In the genomic region with DNA sequence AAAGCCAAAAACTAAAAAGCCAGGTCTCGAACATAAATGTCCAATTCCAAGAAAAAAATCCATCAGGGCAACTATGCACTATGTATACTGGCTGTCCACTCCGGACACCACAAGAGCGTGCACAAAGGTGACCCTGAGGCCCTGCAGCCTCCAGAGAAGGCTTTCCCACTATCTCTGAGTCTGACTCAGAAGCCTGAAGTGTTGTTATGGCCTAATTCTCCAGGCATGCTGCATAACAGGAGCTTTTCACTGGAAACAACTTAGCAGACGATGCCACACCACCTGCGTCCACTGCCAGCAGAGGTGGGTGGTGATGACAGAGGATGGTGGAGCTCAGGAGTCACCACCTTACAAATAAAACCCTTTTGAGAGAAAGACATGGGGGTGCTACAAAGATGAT, we compare ENCODE assay signal across 14 cellular contexts.
A peak's percentile ranks its signal among the peaks of the same experiment; 100 is the strongest.
DNase-seq lines count a peak whose midpoint lies in the region; ATAC-seq and TF ChIP-seq lines count a peak whose summit lies in the region.
"Had no signal": no experiment of that assay in that cellular context is flagged by ENCODE, and none has a peak within 500 bp of the region (broad histone marks: within the 10 kb centered on the region; RNA-seq: fewer than 3 reads in every experiment).

No MANE protein-coding gene starts in this region.

- ATAC-seq in right cardiac atrium (no peak), mucosa of descending colon (no peak)

- no peak overlapping the region for H3K56ac ChIP-seq in mesendoderm (ENCODE audit: low read length)

- no peak overlapping the region for H2AK5ac ChIP-seq in mesendoderm (ENCODE audit: low read length)

- H2BK5ac ChIP-seq in mesendoderm (ENCODE audit: low read length), result no peak overlapping the region

- H3K79me1 ChIP-seq in mesendoderm (ENCODE audit: low read length), result no peaks in the 10 kb centered on the region

- no peaks in the 10 kb centered on the region for H3K79me2 ChIP-seq in mesendoderm (ENCODE audit: control insufficient read depth, insufficient read depth, low read length)

- H4K8ac ChIP-seq in mesendoderm (ENCODE audit: low read depth, low read length), result no peak overlapping the region

- H3K9ac ChIP-seq in mesendoderm (ENCODE audit: low read length), result no peak overlapping the region

- H2BK120ac ChIP-seq in mesendoderm (ENCODE audit: low read depth, low read length), result no peak overlapping the region

- 91% methylated on average over 5 of the region's 5 CpGs for WGBS in right cardiac atrium
- WGBS in mesendoderm (ENCODE audit: extremely low coverage, insufficient coverage, low lambda C conversion rate), result no CpG with 5 or more reads among the region's 5 CpGs

- intact Hi-C loops in right cardiac atrium (cut with DNase I) (loop anchor here in 1 of 4 donors (10.0 kb wide), 1 partner anchor 81 kb away; no protein-coding TSS in a partner anchor), mucosa of descending colon (cut with DNase I, micrococcal nuclease) (no loop called here)

- H4K5ac ChIP-seq in mesendoderm (ENCODE audit: low read length), result no peak overlapping the region

- no peak overlapping the region for H3K4me2 ChIP-seq in mesendoderm (ENCODE audit: low read length)

- H3K36me3 ChIP-seq in right atrium auricular region, result no peaks in the 10 kb centered on the region
- H3K36me3 ChIP-seq in mesendoderm (ENCODE audit: control insufficient read depth, insufficient read depth, low read length), result no peaks in the 10 kb centered on the region
- no peaks in the 10 kb centered on the region for H3K36me3 ChIP-seq in mucosa of descending colon (ENCODE audit: low read depth)

- H3K23ac ChIP-seq in mesendoderm (ENCODE audit: low read length), result no peak overlapping the region

- no peak overlapping the region for H3K4me3 ChIP-seq in right atrium auricular region
- H3K4me3 ChIP-seq in right cardiac atrium (ENCODE audit: low read length), result no peak overlapping the region
- no peak overlapping the region for H3K4me3 ChIP-seq in fibroblast of villous mesenchyme (ENCODE audit: low read depth, low read length)
- no peak overlapping the region for H3K4me3 ChIP-seq in mesendoderm (ENCODE audit: low read length)
- H3K4me3 ChIP-seq in mucosa of descending colon, result no peak overlapping the region
- H3K4me3 ChIP-seq: lung had no signal

- DNase-seq in right atrium auricular region (ENCODE audit: low spot score), result no peak
- DNase-seq in right cardiac atrium, result no peak
- DNase-seq in fibroblast of villous mesenchyme (ENCODE audit: low read depth), result peak; percentile 58
- DNase-seq in retina, result peak; percentile 36
- no peak for DNase-seq in mesendoderm
- DNase-seq in NCI-H69 (lab: John Stamatoyannopoulos, UW), result no peak
- no peak for DNase-seq in GM19240 (ENCODE audit: insufficient read length, low spot score)
- no peak for DNase-seq in mucosa of descending colon
- DNase-seq: activated CD4-positive, alpha-beta T cell treated with anti-CD3 and anti-CD28 coated beads for 48 hours; activated naive CD4-positive, alpha-beta T cell treated with anti-CD3 and anti-CD28 coated beads for 36 hours; cerebellar nuclear complex; COR-L47; NCI-H1105 treated with DMSO at 0.1 percent for 48 hours had no signal

- no peak overlapping the region for H3K4ac ChIP-seq in mesendoderm (ENCODE audit: low read depth, low read length)

- H3K27me3 ChIP-seq in right atrium auricular region (no peaks in the 10 kb centered on the region), right cardiac atrium (ENCODE audit: control insufficient read depth, insufficient read depth) (no peaks in the 10 kb centered on the region), mesendoderm (ENCODE audit: insufficient read depth, low read length, poor library complexity) (no peaks in the 10 kb centered on the region)

- H3K27ac ChIP-seq in right atrium auricular region, result peak overlapping the region; percentile 20 to 79
- H3K27ac ChIP-seq in right cardiac atrium (ENCODE audit: low read length), result no peak overlapping the region
- no peak overlapping the region for H3K27ac ChIP-seq in mesendoderm (ENCODE audit: low read depth, low read length)

- H3K4me1 ChIP-seq in right atrium auricular region, result peaks cover 0 to 22% of the 10 kb centered on the region in 2 donors
- H3K4me1 ChIP-seq in right cardiac atrium (ENCODE audit: control insufficient read depth, insufficient read depth, low read length), result peaks cover 2% of the 10 kb centered on the region
- H3K4me1 ChIP-seq in mesendoderm (ENCODE audit: control insufficient read depth, low read depth, low read length), result no peaks in the 10 kb centered on the region
- peaks cover 3% of the 10 kb centered on the region for H3K4me1 ChIP-seq in mucosa of descending colon (ENCODE audit: low read depth)

- no peak overlapping the region for H2BK15ac ChIP-seq in mesendoderm (replicated peaks; ENCODE audit: low read depth)

- no peak for TF ChIP-seq CTCF in right atrium auricular region (IDR thresholded peaks at IDR 0.05)
- TF ChIP-seq CTCF in fibroblast of villous mesenchyme (IDR thresholded peaks at IDR 0.05; ENCODE audit: insufficient read depth, low read depth, low read length), result no peak
- TF ChIP-seq CTCF in mucosa of descending colon (IDR thresholded peaks at IDR 0.05), result no peak

- H3K18ac ChIP-seq in mesendoderm (ENCODE audit: low read length), result no peak overlapping the region

- H3K9me3 ChIP-seq in right atrium auricular region, result no peaks in the 10 kb centered on the region
- no peaks in the 10 kb centered on the region for H3K9me3 ChIP-seq in right cardiac atrium (ENCODE audit: control insufficient read depth, low read length)
- H3K9me3 ChIP-seq in mucosa of descending colon, result no peaks in the 10 kb centered on the region

Comparison
In these comparisons a context has a peak if more than half of its experiments do, and no peak if none do; other contexts are left out.
1. H3K27ac ChIP-seq: peak in right atrium auricular region (2 of 2); none in right cardiac atrium (single experiment) and mesendoderm (single experiment).
2. DNase-seq: peak in fibroblast of villous mesenchyme (single experiment) and retina (single experiment); none in right atrium auricular region (single experiment), right cardiac atrium (0 of 3), mesendoderm (single experiment), NCI-H69 (single experiment), GM19240 (single experiment) and mucosa of descending colon (0 of 3).